In genomic region chr1:109239580-109240068, GRCh38 we compare ENCODE assay signal across 2 cellular contexts.
A peak's percentile ranks its signal among the peaks of the same experiment; 100 is the strongest.
TF ChIP-seq lines count a peak whose summit lies in the region.

No MANE protein-coding gene starts in this region.

TF ChIP-seq in K562, 482 proteins besides CTCF, POLR2A, EP300 and RAD21 (continues in another document):
- TF ChIP-seq MAFK (IDR thresholded peaks at IDR 0.05; ENCODE audit: low read length), result peak; percentile 7; the same call in 1 of the 2 replicates
- no peak for TF ChIP-seq SAP30 (IDR thresholded peaks at IDR 0.05; ENCODE audit: borderline replicate concordance, insufficient read depth, low read depth, low read length, poor library complexity, severe bottlenecking)
- no peak; the same call in 1 of the 2 replicates for TF ChIP-seq HBP1 (CRISPR knock-in tag; IDR thresholded peaks at IDR 0.05)
- TF ChIP-seq ZNF589 (CRISPR knock-in tag; IDR thresholded peaks at IDR 0.05; ENCODE audit: low read depth), result no peak
- TF ChIP-seq TCF7 (IDR thresholded peaks at IDR 0.05; ENCODE audit: borderline replicate concordance), result no peak
- peak in 1 of 2 experiments; percentile 32; a peak in 1 of 4 replicates for TF ChIP-seq ARNT (IDR thresholded peaks at IDR 0.05)
- TF ChIP-seq PBX2 (CRISPR knock-in tag; IDR thresholded peaks at IDR 0.05; ENCODE audit: low read depth), result no peak
- TF ChIP-seq PBX2 (tag; conservative IDR thresholded peaks at IDR 0.05; ENCODE audit: low read depth), result no peak
- no peak for TF ChIP-seq ZNF511 (CRISPR knock-in tag; IDR thresholded peaks at IDR 0.05)
- peak; percentile 32 for TF ChIP-seq CTBP1 (IDR thresholded peaks at IDR 0.05; ENCODE audit: borderline replicate concordance)
- TF ChIP-seq KAT2B (IDR thresholded peaks at IDR 0.05; ENCODE audit: low read depth, low read length), result no peak
- no peak for TF ChIP-seq GTF2F1 (IDR thresholded peaks at IDR 0.05; ENCODE audit: low read depth, low read length)
- no peak for TF ChIP-seq IFI16 (CRISPR knock-in tag; IDR thresholded peaks at IDR 0.05)
- TF ChIP-seq PML (IDR thresholded peaks at IDR 0.05; ENCODE audit: low read length), result no peak
- no peak for TF ChIP-seq MXD1 (CRISPR knock-in tag; IDR thresholded peaks at IDR 0.05; ENCODE audit: borderline replicate concordance, poor library complexity, severe bottlenecking)
- no peak for TF ChIP-seq TGIF2 (CRISPR knock-in tag; IDR thresholded peaks at IDR 0.05)
- no peak for TF ChIP-seq ZNF197 (CRISPR knock-in tag; IDR thresholded peaks at IDR 0.05; ENCODE audit: low read depth)
- no peak for TF ChIP-seq ARID3B (CRISPR knock-in tag; IDR thresholded peaks at IDR 0.05; ENCODE audit: borderline replicate concordance)
- TF ChIP-seq JUND (IDR thresholded peaks at IDR 0.05; ENCODE audit: borderline replicate concordance, low read depth, low read length), result 0 out of 2 replicates have a peak, but pooled peaks have one; percentile 9
- TF ChIP-seq JUND (tag; IDR thresholded peaks at IDR 0.05; ENCODE audit: borderline replicate concordance, low read depth, low read length), result no peak
- TF ChIP-seq ZNF232 (CRISPR knock-in tag; IDR thresholded peaks at IDR 0.05), result no peak
- no peak for TF ChIP-seq NRF1 (conservative IDR thresholded peaks at IDR 0.05 in 1 of 2, IDR thresholded peaks at IDR 0.05 in 1 of 2)
- no peak for TF ChIP-seq MLX (CRISPR knock-in tag; conservative IDR thresholded peaks at IDR 0.05)
- no peak for TF ChIP-seq CHD4 (IDR thresholded peaks at IDR 0.05; ENCODE audit: insufficient read depth, insufficient replicate concordance, low read depth, low read length, poor library complexity, severe bottlenecking)
- TF ChIP-seq PCBP2 (IDR thresholded peaks at IDR 0.05; ENCODE audit: low read depth, low read length, poor library complexity, severe bottlenecking), result no peak
- TF ChIP-seq HDAC8 (tag; IDR thresholded peaks at IDR 0.05), result no peak
- TF ChIP-seq ZNF212 (CRISPR knock-in tag; IDR thresholded peaks at IDR 0.05), result no peak
- TF ChIP-seq TEAD1 (CRISPR knock-in tag; IDR thresholded peaks at IDR 0.05), result peak in 1 of 2 experiments; percentile 7; a peak in 1 of 4 replicates

TF ChIP-seq in HepG2, 621 proteins besides CTCF, POLR2A, EP300 and RAD21 (continues in another document):
- no peak for TF ChIP-seq SNAI1 (CRISPR knock-in tag; IDR thresholded peaks at IDR 0.05; ENCODE audit: borderline replicate concordance)
- no peak for TF ChIP-seq ZFX (CRISPR knock-in tag; IDR thresholded peaks at IDR 0.05; ENCODE audit: low read depth)
- TF ChIP-seq POLR2AphosphoS5 (IDR thresholded peaks at IDR 0.05; ENCODE audit: low read depth, low read length), result peak; percentile 34
- no peak for TF ChIP-seq ZNF703 (CRISPR knock-in tag; IDR thresholded peaks at IDR 0.05; ENCODE audit: borderline replicate concordance)
- no peak for TF ChIP-seq JARID2 (CRISPR knock-in tag; IDR thresholded peaks at IDR 0.05; ENCODE audit: insufficient replicate concordance)
- no peak for TF ChIP-seq RELA (CRISPR knock-in tag; IDR thresholded peaks at IDR 0.05)
- no peak for TF ChIP-seq ZBTB43 (CRISPR knock-in tag; conservative IDR thresholded peaks at IDR 0.05)
- TF ChIP-seq TBX2 (CRISPR knock-in tag; IDR thresholded peaks at IDR 0.05; ENCODE audit: borderline replicate concordance), result no peak
- no peak for TF ChIP-seq LBX2 (CRISPR knock-in tag; IDR thresholded peaks at IDR 0.05; ENCODE audit: borderline replicate concordance)
- TF ChIP-seq ZNF510 (CRISPR knock-in tag; IDR thresholded peaks at IDR 0.05; ENCODE audit: low read depth), result no peak
- TF ChIP-seq HCFC1 (IDR thresholded peaks at IDR 0.05; ENCODE audit: low read depth, low read length), result no peak
- TF ChIP-seq ZNF878 (CRISPR knock-in tag; IDR thresholded peaks at IDR 0.05), result no peak
- TF ChIP-seq TFAP4 (IDR thresholded peaks at IDR 0.05; ENCODE audit: borderline replicate concordance, low read depth), result peak; percentile 65; the same call in 1 of the 2 replicates
- no peak for TF ChIP-seq RFX1 (IDR thresholded peaks at IDR 0.05)
- TF ChIP-seq SMC3 (IDR thresholded peaks at IDR 0.05; ENCODE audit: low read length), result peak; percentile 65
- no peak for TF ChIP-seq ZFP36L1 (CRISPR knock-in tag; IDR thresholded peaks at IDR 0.05)
- no peak for TF ChIP-seq ZNF260 (CRISPR knock-in tag; IDR thresholded peaks at IDR 0.05; ENCODE audit: borderline replicate concordance, low read depth)
- TF ChIP-seq JUNB (CRISPR knock-in tag; IDR thresholded peaks at IDR 0.05; ENCODE audit: borderline replicate concordance), result no peak
- TF ChIP-seq STAT5B (CRISPR knock-in tag; IDR thresholded peaks at IDR 0.05), result no peak
- no peak for TF ChIP-seq SP5 (CRISPR knock-in tag; IDR thresholded peaks at IDR 0.05; ENCODE audit: borderline replicate concordance, low read depth)
- TF ChIP-seq ZFP91 (CRISPR knock-in tag; IDR thresholded peaks at IDR 0.05; ENCODE audit: borderline replicate concordance), result peak; percentile 42; the same call in 1 of the 2 replicates
- no peak for TF ChIP-seq ZNF280B (CRISPR knock-in tag; IDR thresholded peaks at IDR 0.05; ENCODE audit: borderline replicate concordance)
- TF ChIP-seq RFX3 (CRISPR knock-in tag; IDR thresholded peaks at IDR 0.05), result no peak
- peak; percentile 33; the same call in 1 of the 2 replicates for TF ChIP-seq MTA1 (CRISPR knock-in tag; IDR thresholded peaks at IDR 0.05; ENCODE audit: borderline replicate concordance)
- no peak for TF ChIP-seq ZNF619 (CRISPR knock-in tag; IDR thresholded peaks at IDR 0.05)
- TF ChIP-seq ZBTB44 (CRISPR knock-in tag; IDR thresholded peaks at IDR 0.05), result no peak
- no peak for TF ChIP-seq ZNF205 (CRISPR knock-in tag; IDR thresholded peaks at IDR 0.05)
- TF ChIP-seq ZNF724P (CRISPR knock-in tag; IDR thresholded peaks at IDR 0.05; ENCODE audit: borderline replicate concordance), result no peak
- TF ChIP-seq ZNF549 (CRISPR knock-in tag; IDR thresholded peaks at IDR 0.05), result no peak
- no peak for TF ChIP-seq ZNF180 (CRISPR knock-in tag; IDR thresholded peaks at IDR 0.05; ENCODE audit: borderline replicate concordance, low read depth)
- TF ChIP-seq STAG1 (CRISPR knock-in tag; IDR thresholded peaks at IDR 0.05), result peak; percentile 64
- no peak for TF ChIP-seq KLF12 (CRISPR knock-in tag; IDR thresholded peaks at IDR 0.05; ENCODE audit: borderline replicate concordance)
- no peak for TF ChIP-seq MTA3 (CRISPR knock-in tag; IDR thresholded peaks at IDR 0.05)
- TF ChIP-seq PCBP1 (IDR thresholded peaks at IDR 0.05; ENCODE audit: borderline replicate concordance, low read depth, low read length), result no peak
- no peak for TF ChIP-seq ZXDC (CRISPR knock-in tag; IDR thresholded peaks at IDR 0.05)
- no peak for TF ChIP-seq ZNF276 (CRISPR knock-in tag; IDR thresholded peaks at IDR 0.05; ENCODE audit: low read depth)
- TF ChIP-seq MXI1 (IDR thresholded peaks at IDR 0.05; ENCODE audit: borderline replicate concordance, low read depth, low read length), result no peak
- TF ChIP-seq ZNF879 (CRISPR knock-in tag; IDR thresholded peaks at IDR 0.05), result no peak
- peak; percentile 23; the same call in 1 of the 2 replicates for TF ChIP-seq ZNF788 (CRISPR knock-in tag; IDR thresholded peaks at IDR 0.05; ENCODE audit: borderline replicate concordance)
- no peak for TF ChIP-seq SOX13 (IDR thresholded peaks at IDR 0.05)
- peak in 1 of 2 experiments; percentile 27; a peak in 2 of 4 replicates for TF ChIP-seq SOX13 (CRISPR knock-in tag; conservative IDR thresholded peaks at IDR 0.05 in 1 of 2, IDR thresholded peaks at IDR 0.05 in 1 of 2)
